In the genomic region with DNA sequence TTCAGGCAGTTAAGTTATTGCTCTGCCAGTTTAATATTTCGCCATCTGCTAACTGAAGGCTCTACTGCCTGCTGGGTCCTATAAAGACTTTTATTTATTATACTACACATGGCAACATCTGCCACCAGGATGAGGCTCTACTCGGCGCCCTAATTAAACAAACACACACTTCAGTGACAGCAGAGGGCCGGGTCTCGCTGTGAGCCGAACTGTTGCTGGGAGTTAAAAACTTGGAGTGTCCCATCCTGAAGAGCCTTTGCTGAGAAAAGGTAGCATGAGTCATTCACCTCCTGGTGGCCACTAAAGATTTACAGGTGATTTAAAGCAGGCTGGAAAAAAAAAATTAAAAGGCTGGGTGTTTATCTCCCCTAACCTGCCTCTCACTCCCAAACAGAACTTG, we compare ENCODE assay signal across 5 cellular contexts.
DNase-seq lines count a peak whose midpoint lies in the region; ATAC-seq and TF ChIP-seq lines count a peak whose summit lies in the region.
"Not testable (repeated sequence)": the region's sequence is repeated elsewhere in the genome, so short reads cannot be mapped to it uniquely, and the experiment has no call there.

No MANE protein-coding gene starts in this region.

- H3K9ac ChIP-seq in HCT116 (ENCODE audit: low read length): not testable (repeated sequence)

- not testable (repeated sequence) for H2AFZ ChIP-seq in HCT116 (ENCODE audit: low read depth, low read length, poor library complexity, severe bottlenecking)

- DNase-seq in HCT116 (ENCODE audit: low read depth, low spot score); foreskin keratinocyte; left colon: not testable (repeated sequence)
- peak; percentile 23 for DNase-seq in WERI-Rb-1
- peak in 1 of 3 donors; percentile 29 for DNase-seq in mucosa of descending colon

- RAD21 ChIA-PET in HCT116 (lab: Charles Lee; ENCODE audit: low non-redundant PET in 1 of 2, low total read pairs in 2 of 2, uncharacterized antibody in 2 of 2, unreplicated experiment in 2 of 2): not testable (repeated sequence)

- POLR2A ChIA-PET in HCT116 (lab: Charles Lee): not testable (repeated sequence)

- H3K4me1 ChIP-seq in HCT116 (ENCODE audit: control insufficient read depth in 1 of 2, insufficient read depth in 2 of 2, low read length in 2 of 2); foreskin keratinocyte; mucosa of descending colon (ENCODE audit: low read depth): not testable (repeated sequence)

- ATAC-seq in HCT116 (peak; percentile 30; the same call in 1 of the 2 replicates), foreskin keratinocyte (peak; percentile 29), left colon (peak; percentile 75), mucosa of descending colon (peak; percentile 82)

- intact Hi-C loops in HCT116 (cut with micrococcal nuclease); left colon (cut with DNase I, micrococcal nuclease); mucosa of descending colon (cut with DNase I, micrococcal nuclease): not testable (repeated sequence)

- not testable (repeated sequence) for H3K9me3 ChIP-seq in HCT116 (ENCODE audit: control insufficient read depth in 1 of 2, insufficient read depth in 1 of 2, low read depth in 1 of 2, low read length in 2 of 2); WERI-Rb-1 (ENCODE audit: severe bottlenecking); mucosa of descending colon

- not testable (repeated sequence) for TF ChIP-seq RAD21 in HCT116 (IDR thresholded peaks at IDR 0.05; ENCODE audit: low read depth)

- not testable (repeated sequence) for H3K4me3 ChIP-seq in HCT116 (replicated peaks in 1 of 2; ENCODE audit: low read depth in 1 of 2, low read length in 2 of 2); WERI-Rb-1 (ENCODE audit: low read depth, low read length); mucosa of descending colon

- CTCF ChIA-PET in HCT116 (lab: Charles Lee): not testable (repeated sequence)

- not testable (repeated sequence) for H3K9me2 ChIP-seq in HCT116 (ENCODE audit: insufficient read depth)

- not testable (repeated sequence) for H3K27me3 ChIP-seq in HCT116 (ENCODE audit: insufficient read depth, low read length); WERI-Rb-1 (ENCODE audit: insufficient read depth, low read depth, severe bottlenecking); foreskin keratinocyte

- BruUV-seq in HCT116 (replicated peaks; lab: Mats Ljungman, UMichigan): not testable (repeated sequence)

- H4K20me1 ChIP-seq in HCT116 (ENCODE audit: insufficient read depth): not testable (repeated sequence)

- H3K4me2 ChIP-seq in HCT116 (ENCODE audit: low read length): not testable (repeated sequence)

- not testable (repeated sequence) for H3K79me2 ChIP-seq in HCT116 (ENCODE audit: insufficient read depth, low read length)

- not testable (repeated sequence) for TF ChIP-seq CTCF in HCT116 (IDR thresholded peaks at IDR 0.05 in 2 of 3, conservative IDR thresholded peaks at IDR 0.05 in 1 of 3; ENCODE audit: borderline replicate concordance in 1 of 3, insufficient read depth in 1 of 3, low read depth in 2 of 3, low read length in 2 of 3); WERI-Rb-1 (IDR thresholded peaks at IDR 0.05; ENCODE audit: low read depth, low read length); foreskin keratinocyte (conservative IDR thresholded peaks at IDR 0.05); mucosa of descending colon (IDR thresholded peaks at IDR 0.05)

- H3K27ac ChIP-seq in HCT116 (ENCODE audit: low read depth, low read length); WERI-Rb-1; foreskin keratinocyte: not testable (repeated sequence)

- not testable (repeated sequence) for TF ChIP-seq POLR2A in HCT116 (IDR thresholded peaks at IDR 0.05; ENCODE audit: borderline replicate concordance, extremely low read depth, insufficient read depth, insufficient read length)

- H3K36me3 ChIP-seq in HCT116 (ENCODE audit: control insufficient read depth in 1 of 2, insufficient read depth in 2 of 2, low read length in 2 of 2); WERI-Rb-1; mucosa of descending colon (ENCODE audit: low read depth): not testable (repeated sequence)

Comparison
In these comparisons a context has a peak if more than half of its experiments do, and no peak if none do; other contexts are left out.
1. ATAC-seq: peak in every context shown above with its lines; median percentile 82 in mucosa of descending colon; 75 in left colon; 30 in HCT116; 29 in foreskin keratinocyte.